Comparison of ENCODE assay signal across 9 cellular contexts in the genomic region with DNA sequence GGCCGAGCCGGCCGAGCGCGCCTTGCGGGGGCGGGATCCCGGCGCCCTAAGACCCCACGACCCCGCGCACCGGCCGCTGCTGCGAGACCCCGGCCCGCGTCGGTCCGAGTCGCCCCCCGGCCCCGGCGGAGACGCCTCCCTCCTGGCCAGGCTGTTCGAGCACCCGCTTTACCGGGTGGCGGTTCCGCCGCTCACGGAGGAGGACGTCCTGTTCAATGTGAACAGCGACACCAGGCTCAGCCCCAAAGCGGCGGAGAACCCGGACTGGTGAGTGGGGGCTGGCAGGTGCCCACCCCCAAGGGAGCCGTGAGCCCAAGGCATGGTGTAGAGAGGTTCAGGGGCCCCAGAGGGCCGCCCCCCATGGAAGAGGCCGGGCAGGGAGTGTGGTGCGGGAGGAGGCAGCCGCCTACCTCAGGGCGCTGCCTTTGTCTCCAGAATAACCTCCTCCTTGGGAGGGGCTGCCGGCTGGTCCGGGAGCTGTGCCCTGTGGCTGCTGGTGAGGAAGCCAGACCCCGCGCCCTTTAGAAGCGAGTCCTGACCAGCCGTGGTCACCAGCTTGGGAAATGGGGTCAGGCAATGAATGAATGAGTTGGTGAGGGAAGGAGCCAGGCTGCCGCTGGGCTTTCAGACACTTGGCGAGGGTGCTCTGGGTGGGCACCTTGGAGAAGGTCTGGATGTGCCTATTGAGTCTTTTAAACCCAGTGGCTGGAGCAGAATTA. TPM values are rescaled to one million over a fixed set of nuclear protein-coding genes. Genes with fewer than 3 reads are reported as not detected.
DNase-seq lines count a peak whose midpoint lies in the region; ATAC-seq and TF ChIP-seq lines count a peak whose summit lies in the region.
"Had no signal": no experiment of that assay in that cellular context is flagged by ENCODE, and none has a peak within 500 bp of the region (broad histone marks: within the 10 kb centered on the region; RNA-seq: fewer than 3 reads in every experiment).

No MANE protein-coding gene starts in this region.

- DNase-seq in cardiac muscle cell (ENCODE audit: low read depth in 1 of 2, low spot score in 1 of 2) (no peak), Right ventricle myocardium superior (no peak), colonic mucosa (peak; percentile 32), midbrain (lab: John Stamatoyannopoulos, UW) (peak; percentile 11), upper lobe of left lung (peak in 1 of 2 donors; percentile 87), A172 (ENCODE audit: low spot score) (no peak)
- DNase-seq: KG1 had no signal

- no peak for TF ChIP-seq EP300 in upper lobe of left lung (IDR thresholded peaks at IDR 0.05)

- peak overlapping the region; percentile 46 to 73 for H3K9ac ChIP-seq in colonic mucosa (ENCODE audit: low read depth in 2 of 2, low read length in 2 of 2)

- H3K4me1 ChIP-seq in cardiac muscle cell (ENCODE audit: low read depth) (no peaks in the 10 kb centered on the region), colonic mucosa (no peaks in the 10 kb centered on the region), upper lobe of left lung (peaks cover 23 to 57% (median 32%) of the 10 kb centered on the region in 4 donors)

- no peak for TF ChIP-seq CTCF in cardiac muscle cell (IDR thresholded peaks at IDR 0.05; ENCODE audit: low read depth, low read length)
- no peak for TF ChIP-seq CTCF in colonic mucosa (IDR thresholded peaks at IDR 0.05)
- no peak for TF ChIP-seq CTCF in upper lobe of left lung (IDR thresholded peaks at IDR 0.05)

- H3K4me3 ChIP-seq in cardiac muscle cell = peak overlapping the region; percentile 41
- peak overlapping the region; percentile 71 for H3K4me3 ChIP-seq in colonic mucosa
- H3K4me3 ChIP-seq in upper lobe of left lung = peak overlapping the region; percentile 68 to 86 (median 81)

- WGBS in upper lobe of left lung, 2 donors = 4% methylated on average over 17 to 39 of the region's 51 CpGs

- no peak for TF ChIP-seq POLR2A in upper lobe of left lung (IDR thresholded peaks at IDR 0.05)

- ATAC-seq in Right ventricle myocardium superior (ENCODE audit: poor library complexity) (no peak), upper lobe of left lung (ENCODE audit: low FRiP score in 2 of 2) (no peak), GM21381 (IDR thresholded peaks at IDR 0.05; ENCODE audit: unreplicated experiment) (no peak), HG02642 (IDR thresholded peaks at IDR 0.05; ENCODE audit: poor library complexity, unreplicated experiment) (no peak)

- H3K9me3 ChIP-seq in cardiac muscle cell (ENCODE audit: low read depth) = no peaks in the 10 kb centered on the region
- no peaks in the 10 kb centered on the region for H3K9me3 ChIP-seq in colonic mucosa
- H3K9me3 ChIP-seq in upper lobe of left lung = no peaks in the 10 kb centered on the region

- H3K36me3 ChIP-seq in cardiac muscle cell (no peaks in the 10 kb centered on the region), colonic mucosa (peaks cover 5% of the 10 kb centered on the region), upper lobe of left lung (peaks cover 8 to 36% (median 29%) of the 10 kb centered on the region in 4 donors)

- intact Hi-C loops in Right ventricle myocardium superior (cut with DNase I) (loop anchor here (5.0 kb wide), 1 partner anchor 41 kb away; no protein-coding TSS in a partner anchor), colonic mucosa (cut with DNase I) (no loop called here)

- H3K27me3 ChIP-seq in cardiac muscle cell = peaks cover 15% of the 10 kb centered on the region
- peaks cover 21% of the 10 kb centered on the region for H3K27me3 ChIP-seq in colonic mucosa
- peaks cover 0 to 7% (median 0%) of the 10 kb centered on the region in 4 donors for H3K27me3 ChIP-seq in upper lobe of left lung

- no peak overlapping the region for H3K27ac ChIP-seq in cardiac muscle cell
- H3K27ac ChIP-seq in colonic mucosa = peak overlapping the region; percentile 1
- peak overlapping the region in 3 of 4 donors; percentile 46 to 88 (median 46) for H3K27ac ChIP-seq in upper lobe of left lung

RNA-seq across cellular contexts. Expression of gene FAM20C, which starts 1.3 kb away (rescaled TPM):
- total RNA-seq in cardiac muscle cell (15.0 and 15.7 TPM in 2 replicates), Right ventricle myocardium superior (23.4 TPM), colonic mucosa (10 to 100 TPM; 18.5 to 18.9 TPM), upper lobe of left lung (10 to 100 TPM; 17.7 to 53.7 (median 46.8) TPM)
- polyA plus RNA-seq in cardiac muscle cell = 3.6 and 4.9 TPM in 2 replicates
- 27.1 and 30.2 TPM in 2 replicates for total RNA-seq in A172 (2014; rRNA removed; shearing (Covaris generic))

Comparison
In these comparisons a context has a peak if more than half of its experiments do, and no peak if none do; other contexts are left out.
1. DNase-seq: peak in colonic mucosa (single experiment) and midbrain (single experiment); none in cardiac muscle cell (0 of 2), Right ventricle myocardium superior (single experiment) and A172 (single experiment).
2. Peak in every context shown above with its lines, with median percentiles within 50 percentile points of each other: H3K4me3 ChIP-seq.